24 cellular contexts compared by ENCODE assay signal in genomic region chr2:98693477-98693876, GRCh38. TPM values are rescaled to one million over a fixed set of nuclear protein-coding genes. Genes with fewer than 3 reads are reported as not detected.
A peak's percentile ranks its signal among the peaks of the same experiment; 100 is the strongest.
DNase-seq lines count a peak whose midpoint lies in the region; ATAC-seq and TF ChIP-seq lines count a peak whose summit lies in the region.
"Had no signal": no experiment of that assay in that cellular context is flagged by ENCODE, and none has a peak within 500 bp of the region (broad histone marks: within the 10 kb centered on the region; RNA-seq: fewer than 3 reads in every experiment).

No MANE protein-coding gene starts in this region.

- peaks cover 13% of the 10 kb centered on the region for H3K4me1 ChIP-seq in DOHH2 (ENCODE audit: control insufficient read depth, low read length)
- peaks cover 53 to 58% of the 10 kb centered on the region in 2 donors for H3K4me1 ChIP-seq in naive thymus-derived CD4-positive, alpha-beta T cell (ENCODE audit: control insufficient read depth in 2 of 2, insufficient read depth in 2 of 2, low read length in 2 of 2)
- H3K4me1 ChIP-seq in testis = no peaks in the 10 kb centered on the region
- H3K4me1 ChIP-seq: suprapubic skin had no signal

- WGBS in testis, 2 donors = 89 to 96% methylated on average over 5 of the region's 5 CpGs

- no peaks in the 10 kb centered on the region for H3K79me2 ChIP-seq in DOHH2 (ENCODE audit: control insufficient read depth, low read length)

- no peak for TF ChIP-seq POLR2A in testis (IDR thresholded peaks at IDR 0.05)

- peak overlapping the region; percentile 89 for H3K27ac Mint-ChIP-seq in activated T-cell treated with anti-CD3 and anti-CD28 coated beads, Interleukin-2, amount 50 U/mL, for 24 hours
- peak overlapping the region; percentile 95 for H3K27ac Mint-ChIP-seq in activated T-helper 17 cell treated with anti-CD3 and anti-CD28 coated beads, Interleukin-2, amount 50 U/mL, for 72 hours
- peak overlapping the region; percentile 26 to 94 (median 87) for H3K27ac Mint-ChIP-seq in naive thymus-derived CD4-positive, alpha-beta T cell
- H3K27ac Mint-ChIP-seq: brain, memory B cell had no signal

- H3K4me2 ChIP-seq in DOHH2 (ENCODE audit: low read length) = peak overlapping the region; percentile 9; the same call in 1 of the 2 replicates
- H3K4me2 ChIP-seq: A549, KMS-11 had no signal

- peaks cover 84% of the 10 kb centered on the region for H3K4me1 Mint-ChIP-seq in activated T-cell treated with anti-CD3 and anti-CD28 coated beads, Interleukin-2, amount 50 U/mL, for 24 hours (ENCODE audit: low read depth)
- peaks cover 56% of the 10 kb centered on the region for H3K4me1 Mint-ChIP-seq in activated T-helper 17 cell treated with anti-CD3 and anti-CD28 coated beads, Interleukin-2, amount 50 U/mL, for 72 hours
- H3K4me1 Mint-ChIP-seq in naive thymus-derived CD4-positive, alpha-beta T cell = peaks cover 56 to 97% (median 91%) of the 10 kb centered on the region in 7 donors
- H3K4me1 Mint-ChIP-seq: brain had no signal

- peak; percentile 45 for ATAC-seq in activated T-helper 17 cell treated with anti-CD3 and anti-CD28 coated beads, Interleukin-2, amount 50 U/mL, for 72 hours (replicated peaks)
- ATAC-seq in naive thymus-derived CD4-positive, alpha-beta T cell = peak; percentile 72
- ATAC-seq: A549, HCT116, left colon had no signal

- H3K36me3 ChIP-seq in DOHH2 (ENCODE audit: control insufficient read depth, low read length) (no peaks in the 10 kb centered on the region), testis (ENCODE audit: low read depth, missing control alignments) (no peaks in the 10 kb centered on the region)
- peaks cover 0 to 3% (median 0%) of the 10 kb centered on the region in 3 experiments for H3K36me3 ChIP-seq in naive thymus-derived CD4-positive, alpha-beta T cell (ENCODE audit: control insufficient read depth in 2 of 3, insufficient read depth in 3 of 3, low read length in 3 of 3)
- H3K36me3 ChIP-seq: esophagus muscularis mucosa, suprapubic skin had no signal

- no peak for DNase-seq in activated T-cell treated with anti-CD3 and anti-CD28 coated beads, Interleukin-2, amount 50 U/mL, for 24 hours
- DNase-seq in activated T-cell treated with anti-CD3 and anti-CD28 coated beads, Interleukin-2, amount 50 U/mL, for 48 hours = no peak
- peak in 5 of 9 donors; percentile 13 to 42 (median 25) for DNase-seq in naive thymus-derived CD4-positive, alpha-beta T cell
- no peak for DNase-seq in DMS153 treated with DMSO at 0.1 percent for 48 hours (lab: John Stamatoyannopoulos, UW; ENCODE audit: unreplicated experiment)
- DNase-seq in testis = no peak
- no peak for DNase-seq in ecto neural progenitor cell (ENCODE audit: low spot score)
- DNase-seq: activated CD4-positive, CD25-positive, alpha-beta regulatory T cell treated with anti-CD3 and anti-CD28 coated beads, Interleukin-2, amount 50 U/mL, for 72 hours; activated CD8-positive, alpha-beta memory T cell treated with anti-CD3 and anti-CD28 coated beads, Interleukin-2, amount 50 U/mL, for 4 hours; Calu3; foreskin melanocyte; left colon; NCI-H1694; NCI-H524 treated with DMSO at 0.1 percent for 48 hours; SHP77 treated with DMSO at 0.1 percent for 48 hours; SW 1271 had no signal

- H3K36me3 Mint-ChIP-seq in activated T-cell treated with anti-CD3 and anti-CD28 coated beads, Interleukin-2, amount 50 U/mL, for 24 hours (ENCODE audit: low read depth) = peaks cover 12% of the 10 kb centered on the region
- H3K36me3 Mint-ChIP-seq in activated T-helper 17 cell treated with anti-CD3 and anti-CD28 coated beads, Interleukin-2, amount 50 U/mL, for 72 hours (ENCODE audit: low read depth) = peaks cover 52% of the 10 kb centered on the region
- H3K36me3 Mint-ChIP-seq in naive thymus-derived CD4-positive, alpha-beta T cell = peaks cover 2 to 39% (median 27%) of the 10 kb centered on the region in 5 donors
- H3K36me3 Mint-ChIP-seq: brain had no signal

- no peaks in the 10 kb centered on the region for H3K9me2 ChIP-seq in DOHH2 (replicated peaks; ENCODE audit: control insufficient read depth, low read length)

- H3K9me3 Mint-ChIP-seq in activated T-cell treated with anti-CD3 and anti-CD28 coated beads, Interleukin-2, amount 50 U/mL, for 24 hours = no peaks in the 10 kb centered on the region
- no peaks in the 10 kb centered on the region for H3K9me3 Mint-ChIP-seq in activated T-helper 17 cell treated with anti-CD3 and anti-CD28 coated beads, Interleukin-2, amount 50 U/mL, for 72 hours
- peaks cover 0 to 2% (median 0%) of the 10 kb centered on the region in 11 donors for H3K9me3 Mint-ChIP-seq in naive thymus-derived CD4-positive, alpha-beta T cell
- H3K9me3 Mint-ChIP-seq: memory B cell had no signal

- TF ChIP-seq CTCF in DOHH2 (IDR thresholded peaks at IDR 0.05; ENCODE audit: low read depth, low read length, poor library complexity, severe bottlenecking) (no peak), testis (IDR thresholded peaks at IDR 0.05) (no peak)

- H3K27me3 ChIP-seq in DOHH2 (ENCODE audit: control insufficient read depth, low read length) (no peaks in the 10 kb centered on the region), testis (no peaks in the 10 kb centered on the region)
- H3K27me3 ChIP-seq in naive thymus-derived CD4-positive, alpha-beta T cell (ENCODE audit: control insufficient read depth in 2 of 2, insufficient read depth in 2 of 2, low read length in 2 of 2) = no peaks in the 10 kb centered on the region
- H3K27me3 ChIP-seq: esophagus muscularis mucosa, suprapubic skin had no signal

- no peaks in the 10 kb centered on the region for H3K27me3 Mint-ChIP-seq in activated T-cell treated with anti-CD3 and anti-CD28 coated beads, Interleukin-2, amount 50 U/mL, for 24 hours
- H3K27me3 Mint-ChIP-seq in activated T-helper 17 cell treated with anti-CD3 and anti-CD28 coated beads, Interleukin-2, amount 50 U/mL, for 72 hours = no peaks in the 10 kb centered on the region
- H3K27me3 Mint-ChIP-seq in naive thymus-derived CD4-positive, alpha-beta T cell = no peaks in the 10 kb centered on the region
- H3K27me3 Mint-ChIP-seq: memory B cell had no signal

- no peak overlapping the region for H3K27ac ChIP-seq in DOHH2 (ENCODE audit: low read depth, low read length)
- no peak overlapping the region for H3K27ac ChIP-seq in naive thymus-derived CD4-positive, alpha-beta T cell (ENCODE audit: low read depth, low read length)
- H3K27ac ChIP-seq in testis = no peak overlapping the region
- H3K27ac ChIP-seq: A549, esophagus muscularis mucosa, KMS-11, suprapubic skin had no signal

- intact Hi-C loops in naive thymus-derived CD4-positive, alpha-beta T cell (cut with micrococcal nuclease) = loop anchor here in 1 of 2 donors (1.0 to 2.0 kb wide), 3 partner anchors 8 to 17 kb away; no protein-coding TSS in a partner anchor
- intact Hi-C loops in testis (cut with DNase I; ENCODE audit: low total_unique reads) = no loop called here

- peak overlapping the region; percentile 56 for H3K4me3 Mint-ChIP-seq in activated T-cell treated with anti-CD3 and anti-CD28 coated beads, Interleukin-2, amount 50 U/mL, for 24 hours
- peak overlapping the region; percentile 85 for H3K4me3 Mint-ChIP-seq in activated T-helper 17 cell treated with anti-CD3 and anti-CD28 coated beads, Interleukin-2, amount 50 U/mL, for 72 hours
- H3K4me3 Mint-ChIP-seq in naive thymus-derived CD4-positive, alpha-beta T cell = peak overlapping the region; percentile 34 to 80 (median 77)
- H3K4me3 Mint-ChIP-seq: brain, memory B cell had no signal

- POLR2A ChIA-PET in naive thymus-derived CD4-positive, alpha-beta T cell (lab: Charles Lee) = interaction anchor here (0.5 to 1.4 kb wide), 5 partner anchors 11 to 26 kb away, joined by 3 to 6 read pairs (median 4); no protein-coding TSS in a partner anchor

- H3K9me3 ChIP-seq in DOHH2 (ENCODE audit: control insufficient read depth, insufficient read depth, low read length) (no peaks in the 10 kb centered on the region), testis (no peaks in the 10 kb centered on the region)
- no peaks in the 10 kb centered on the region for H3K9me3 ChIP-seq in naive thymus-derived CD4-positive, alpha-beta T cell (ENCODE audit: control insufficient read depth in 2 of 3, low read length in 3 of 3)
- H3K9me3 ChIP-seq: A549, esophagus muscularis mucosa, suprapubic skin had no signal

- no peaks in the 10 kb centered on the region for H3F3A ChIP-seq in DOHH2 (ENCODE audit: control insufficient read depth, insufficient read depth)

- CTCF ChIA-PET in naive thymus-derived CD4-positive, alpha-beta T cell (lab: Charles Lee) = interaction anchor here (0.6 to 1.7 kb wide), 3 partner anchors 15 to 142 kb away, joined by 3 to 5 read pairs (median 4); no protein-coding TSS in a partner anchor

- H3K4me3 ChIP-seq in DOHH2 (ENCODE audit: low read length) (no peak overlapping the region), testis (no peak overlapping the region)
- no peak overlapping the region for H3K4me3 ChIP-seq in naive thymus-derived CD4-positive, alpha-beta T cell (ENCODE audit: low read length)
- H3K4me3 ChIP-seq: A549, esophagus muscularis mucosa, suprapubic skin had no signal

- H4K20me1 ChIP-seq in DOHH2 (ENCODE audit: control insufficient read depth, insufficient read depth, low read depth, low read length) = no peaks in the 10 kb centered on the region

RNA-seq across cellular contexts. Expression of gene MGAT4A, which starts 37.5 kb away (rescaled TPM):
- 10 to 100 TPM; 79.7 to 99.0 TPM for total RNA-seq in activated T-helper 17 cell treated with anti-CD3 and anti-CD28 coated beads, Interleukin-2, amount 50 U/mL, for 72 hours
- total RNA-seq in naive thymus-derived CD4-positive, alpha-beta T cell = 100 to 1,000 TPM; 125 to 308 (median 240) TPM
- polyA plus RNA-seq in naive thymus-derived CD4-positive, alpha-beta T cell = 100 to 1,000 TPM; 262 to 349 TPM
- 10 to 100 TPM; 13.8 to 13.9 TPM for total RNA-seq in testis
- 12.1 TPM for polyA plus RNA-seq in testis (ENCODE audit: insufficient read depth, low read depth, low replicate concordance)

Comparison
In these comparisons a context has a peak if more than half of its experiments do, and no peak if none do; other contexts are left out.
1. DNase-seq: peak in naive thymus-derived CD4-positive, alpha-beta T cell (5 of 9); none in activated T-cell treated with anti-CD3 and anti-CD28 coated beads, Interleukin-2, amount 50 U/mL, for 24 hours (single experiment), activated T-cell treated with anti-CD3 and anti-CD28 coated beads, Interleukin-2, amount 50 U/mL, for 48 hours (0 of 2), DMS153 treated with DMSO at 0.1 percent for 48 hours (single experiment), testis (single experiment) and ecto neural progenitor cell (single experiment).
2. RNA of gene MGAT4A, which starts 37.5 kb away (total RNA-seq): 125 to 308 TPM in naive thymus-derived CD4-positive, alpha-beta T cell and 79.7 to 99.0 TPM in activated T-helper 17 cell treated with anti-CD3 and anti-CD28 coated beads, Interleukin-2, amount 50 U/mL, for 72 hours; 13.8 to 13.9 TPM in testis; every median in the first group is over 4 times any median in the second.
3. Peak in every context shown above with its lines, with median percentiles within 50 percentile points of each other: H3K27ac Mint-ChIP-seq and H3K4me3 Mint-ChIP-seq.